Comparison of ENCODE assay signal across 8 cellular contexts in the genomic region with DNA sequence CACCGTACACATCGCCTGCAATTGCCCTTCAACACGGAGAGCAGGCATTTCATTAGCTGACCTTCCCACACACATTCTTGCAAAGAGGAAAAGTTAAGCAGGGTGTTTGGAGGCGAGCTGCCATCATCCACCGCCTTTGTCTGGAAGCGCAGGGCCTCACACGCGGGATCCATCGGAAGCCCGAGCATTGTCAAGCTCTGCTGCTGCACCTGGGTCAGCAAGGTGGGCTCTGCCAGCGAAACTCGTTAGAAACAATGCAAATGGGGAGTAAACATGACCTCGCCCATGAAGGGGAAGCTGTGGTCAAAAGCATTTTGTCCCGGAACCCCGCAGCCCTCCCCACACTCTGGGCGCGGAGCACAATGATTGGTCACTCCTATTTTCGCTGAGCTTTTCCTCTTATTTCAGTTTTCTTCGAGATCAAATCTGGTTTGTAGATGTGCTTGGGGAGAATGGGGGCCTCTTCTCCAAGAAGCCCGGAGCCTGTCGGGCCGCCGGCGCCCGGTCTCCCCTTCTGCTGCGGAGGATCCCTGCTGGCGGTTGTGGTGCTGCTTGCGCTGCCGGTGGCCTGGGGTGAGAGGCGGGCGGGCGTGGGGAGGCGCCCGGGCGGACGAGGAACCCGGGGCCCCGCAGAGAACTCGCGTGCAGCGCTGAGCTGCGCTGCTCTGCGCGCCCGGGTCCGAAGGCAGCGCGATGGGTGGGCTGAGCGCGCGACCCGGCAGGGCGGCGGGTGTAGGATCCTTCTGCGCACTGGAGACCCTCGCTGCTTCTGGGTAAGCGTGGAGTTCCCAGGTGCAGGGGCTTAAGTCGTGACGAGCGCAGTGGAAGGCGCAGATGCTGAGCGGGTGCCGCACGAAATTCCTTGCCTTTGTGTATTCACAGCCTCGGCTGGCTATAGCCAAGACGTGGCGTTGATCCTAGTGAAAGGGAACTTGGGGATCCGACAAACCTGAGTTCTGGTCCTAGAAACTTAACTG. TPM values are rescaled to one million over a fixed set of nuclear protein-coding genes. Genes with fewer than 3 reads are reported as not detected.
DNase-seq lines count a peak whose midpoint lies in the region; ATAC-seq, FAIRE-seq and TF ChIP-seq lines count a peak whose summit lies in the region.

A gene (plus strand): TSS at position 342 of the 977 bp plus-strand sequence. CDS start 111 bp downstream, at position 453.

- no peaks in the 10 kb centered on the region for H3K36me3 ChIP-seq in lung (ENCODE audit: control insufficient read depth in 2 of 2, insufficient read depth in 2 of 2, low read length in 2 of 2)

- no peaks in the 10 kb centered on the region for H3K36me3 Mint-ChIP-seq in stimulated activated memory B cell treated with anti-CD40 and anti-IgM and Interleukin-4, amounts not matched to agents 10 μg/mL and 1 μg/mL and 100 μg/mL, for 72 hours

- ATAC-seq in GM18909 (IDR thresholded peaks at IDR 0.05; ENCODE audit: poor library complexity, unreplicated experiment), result peak; percentile 61
- ATAC-seq in HG02981 (IDR thresholded peaks at IDR 0.05; ENCODE audit: unreplicated experiment), result peak; percentile 39
- peak; percentile 68 for ATAC-seq in lung (ENCODE audit: insufficient read depth, low FRiP score)
- ATAC-seq in stimulated activated memory B cell treated with anti-CD40 and anti-IgM and Interleukin-4, amounts not matched to agents 10 μg/mL and 1 μg/mL and 100 μg/mL, for 72 hours, result peak; percentile 87
- ATAC-seq in GM18873 (IDR thresholded peaks at IDR 0.05; ENCODE audit: low FRiP score, unreplicated experiment), result no peak

- H3K4me1 Mint-ChIP-seq in stimulated activated memory B cell treated with anti-CD40 and anti-IgM and Interleukin-4, amounts not matched to agents 10 μg/mL and 1 μg/mL and 100 μg/mL, for 72 hours, result peaks cover 43% of the 10 kb centered on the region

- H3K27me3 Mint-ChIP-seq in stimulated activated memory B cell treated with anti-CD40 and anti-IgM and Interleukin-4, amounts not matched to agents 10 μg/mL and 1 μg/mL and 100 μg/mL, for 72 hours, result no peaks in the 10 kb centered on the region

- peaks cover 0 to 3% of the 10 kb centered on the region in 2 donors for H3K9me3 ChIP-seq in lung (ENCODE audit: control insufficient read depth in 2 of 2, insufficient read depth in 1 of 2, low read length in 1 of 2)

- WGBS in lung, 2 donors, result 3 to 4% methylated on average over 67 to 68 of the region's 68 CpGs

- no peaks in the 10 kb centered on the region for H3K9me3 Mint-ChIP-seq in stimulated activated memory B cell treated with anti-CD40 and anti-IgM and Interleukin-4, amounts not matched to agents 10 μg/mL and 1 μg/mL and 100 μg/mL, for 72 hours

- peak within 1 kb of the TSS; percentile 75 for H3K27ac Mint-ChIP-seq in stimulated activated memory B cell treated with anti-CD40 and anti-IgM and Interleukin-4, amounts not matched to agents 10 μg/mL and 1 μg/mL and 100 μg/mL, for 72 hours

- DNase-seq in T-helper 2 cell, result peak in 3 of 5 experiments; percentile 3 to 19 (median 5)
- peak; percentile 22 for DNase-seq in central memory CD4-positive, alpha-beta T cell
- peak; percentile 54 for DNase-seq in lung (ENCODE audit: low spot score)
- no peak for DNase-seq in H54 (ENCODE audit: insufficient read length, low spot score)

- H3K4me1 ChIP-seq in lung (ENCODE audit: control insufficient read depth in 2 of 2, insufficient read depth in 2 of 2, low read length in 2 of 2), result peaks cover 0 to 6% of the 10 kb centered on the region in 2 donors

- H3K4me3 Mint-ChIP-seq in stimulated activated memory B cell treated with anti-CD40 and anti-IgM and Interleukin-4, amounts not matched to agents 10 μg/mL and 1 μg/mL and 100 μg/mL, for 72 hours, result peak within 1 kb of the TSS; percentile 93

- TF ChIP-seq CTCF in lung (IDR thresholded peaks at IDR 0.05; ENCODE audit: control extremely low read depth, extremely low read depth), result no peak

- peak within 1 kb of the TSS; percentile 47 for H3K4me3 ChIP-seq in lung

- no peaks in the 10 kb centered on the region for H3K27me3 ChIP-seq in lung (ENCODE audit: control insufficient read depth, insufficient read depth)

- no peak for TF ChIP-seq POLR2A in H54 (IDR thresholded peaks at IDR 0.05; ENCODE audit: low read depth, low read length)

- H3K27ac ChIP-seq in lung (ENCODE audit: low read depth in 1 of 2, low read length in 1 of 2), result peak within 1 kb of the TSS in 1 of 2 donors; percentile 72

- FAIRE-seq in H54 (lab: Jason Lieb, UNC), result no peak

RNA-seq across cellular contexts. Expression of the gene that starts here (rescaled TPM):
- 10 to 100 TPM; 11.2 to 22.0 TPM for total RNA-seq in lung
- polyA plus RNA-seq in lung, result 10 to 100 TPM in 1 of 2 donors, under 1 TPM in 1; 0.57 to 26.6 TPM
